ENCODE assay signal across 26 cellular contexts in genomic region chr20:37075932-37076685, GRCh38. TPM values are rescaled to one million over a fixed set of nuclear protein-coding genes. Genes with fewer than 3 reads are reported as not detected.
DNase-seq lines count a peak whose midpoint lies in the region; ATAC-seq and TF ChIP-seq lines count a peak whose summit lies in the region.
"Had no signal": no experiment of that assay in that cellular context is flagged by ENCODE, and none has a peak within 500 bp of the region (broad histone marks: within the 10 kb centered on the region; RNA-seq: fewer than 3 reads in every experiment).

No MANE protein-coding gene starts in this region.

- TF ChIP-seq RAD21 in IMR-90 (IDR thresholded peaks at IDR 0.05; ENCODE audit: low read length), result no peak

- H4K20me1 ChIP-seq in IMR-90 (ENCODE audit: insufficient read depth, low read length), result no peaks in the 10 kb centered on the region

- H3K56ac ChIP-seq in IMR-90 (ENCODE audit: extremely low read depth, insufficient read depth, low read length), result no peak overlapping the region

- TF ChIP-seq CTCF in IMR-90 (conservative IDR thresholded peaks at IDR 0.05; ENCODE audit: low read depth, low read length), result no peak
- no peak for TF ChIP-seq CTCF in BE2C (IDR thresholded peaks at IDR 0.05; ENCODE audit: low read depth, low read length)

- 0 out of 2 replicates have a peak, but pooled peaks cover 2% of the 10 kb centered on the region for H3K9me3 ChIP-seq in IMR-90 (ENCODE audit: control insufficient read depth, insufficient read depth, low read length)
- H3K9me3 ChIP-seq in BE2C, result no peaks in the 10 kb centered on the region
- H3K9me3 ChIP-seq: gastrocnemius medialis, ovary had no signal

- H4K8ac ChIP-seq in IMR-90 (ENCODE audit: low read depth in 2 of 2, low read length in 2 of 2), result no peak overlapping the region

- H2AFZ ChIP-seq in IMR-90 (replicated peaks; ENCODE audit: low read length, poor library complexity), result no peak overlapping the region

- H4K5ac ChIP-seq in IMR-90 (ENCODE audit: low read depth, low read length), result no peak overlapping the region

- dilution Hi-C loops in IMR-90 (cut with HindIII; ENCODE audit: low sequenced_read_pairs, unreplicated experiment), result no loop called here

- H2AK9ac ChIP-seq in IMR-90 (replicated peaks; ENCODE audit: low read depth, low read length, poor library complexity), result no peak overlapping the region

- H3K4me2 ChIP-seq in IMR-90 (ENCODE audit: low read depth, low read length), result peak overlapping the region; percentile 34

- H3K23ac ChIP-seq in IMR-90 (ENCODE audit: low read depth, low read length), result no peak overlapping the region

- POLR2A ChIA-PET in IMR-90 (lab: Charles Lee; ENCODE audit: unreplicated experiment), result no interaction called here

- no peak overlapping the region for H3K4me3 ChIP-seq in IMR-90 (ENCODE audit: insufficient read depth, low read depth, low read length)
- H3K4me3 ChIP-seq in BE2C (ENCODE audit: low read depth, low read length), result no peak overlapping the region
- H3K4me3 ChIP-seq: gastrocnemius medialis, ovary, SK-N-MC had no signal

- peak overlapping the region; percentile 51 for H2BK5ac ChIP-seq in IMR-90 (ENCODE audit: low read depth, low read length, poor library complexity, severe bottlenecking)

- H3K9ac ChIP-seq in IMR-90 (ENCODE audit: low read depth, low read length), result no peak overlapping the region

- H3K27me3 ChIP-seq in IMR-90 (ENCODE audit: control insufficient read depth, insufficient read depth, low read length) (no peaks in the 10 kb centered on the region), BE2C (no peaks in the 10 kb centered on the region)
- H3K27me3 ChIP-seq: gastrocnemius medialis, ovary had no signal

- H3K4me1 ChIP-seq in IMR-90 (ENCODE audit: control insufficient read depth, insufficient read depth, low read length), result peaks cover 6% of the 10 kb centered on the region
- no peaks in the 10 kb centered on the region for H3K4me1 ChIP-seq in BE2C
- H3K4me1 ChIP-seq: gastrocnemius medialis had no signal

- 0 out of 2 replicates have a peak overlapping the region, but pooled peaks have one; percentile 24 for H2AK5ac ChIP-seq in IMR-90 (ENCODE audit: low read depth, low read length)

- peak overlapping the region; percentile 91 for H2BK20ac ChIP-seq in IMR-90 (ENCODE audit: low read depth, low read length)

- 100% methylated on average over 1 of the region's 3 CpGs; no CpG with 5 or more reads in 1 of the 2 experiments for WGBS in IMR-90 (ENCODE audit: extremely low coverage in 2 of 2, insufficient read length in 1 of 2), 2 experiments

- no peak overlapping the region for H3K18ac ChIP-seq in IMR-90 (ENCODE audit: low read depth, low read length)

- TF ChIP-seq POLR2A in IMR-90 (IDR thresholded peaks at IDR 0.05; ENCODE audit: low read depth, low read length), result no peak

- peaks cover 24 to 55% of the 10 kb centered on the region in 2 experiments for H3K79me1 ChIP-seq in IMR-90 (ENCODE audit: low read depth in 1 of 2, low read length in 2 of 2)

- CTCF ChIA-PET in IMR-90 (lab: Yijun Ruan, JAX), result interaction anchor here (0.6 kb wide), 1 partner anchor 246 kb away, joined by 5 read pairs; no protein-coding TSS in a partner anchor

- peak; percentile 26 for DNase-seq in EH (ENCODE audit: low read depth)
- DNase-seq in IMR-90, result peak; percentile 52
- DNase-seq in amniotic epithelial cell (ENCODE audit: low read depth), result peak; percentile 10
- DNase-seq in iris pigment epithelial cell (ENCODE audit: low read depth), result peak; percentile 29
- DNase-seq in superior temporal gyrus (ENCODE audit: extremely low spot score), result no peak
- DNase-seq in BE2C, result no peak
- no peak for DNase-seq in NCI-H226
- DNase-seq: activated CD4-positive, alpha-beta T cell treated with anti-CD3 and anti-CD28 coated beads, Interleukin-2, amount 50 U/mL, for 1 hour; activated CD4-positive, CD25-positive, alpha-beta regulatory T cell; activated gamma-delta T cell; activated T-cell treated with anti-CD3 and anti-CD28 coated beads, Interleukin-2, amount 50 U/mL, for 1 hour; caudate nucleus; DND-41; gastrocnemius medialis; GOT3; Karpas-422; NCI-H1436; NCI-H2107; NCI-H510A treated with DMSO at 0.1 percent for 48 hours; ovary; stimulated activated CD4-positive, alpha-beta T cell treated with anti-CD3 and anti-CD28 coated beads, Interleukin-15, amount 100 ng/mL, for 24 hours; stimulated activated CD4-positive, alpha-beta T cell treated with anti-CD3 and anti-CD28 coated beads, Interleukin-4, amount 100 ng/mL, for 4 hours had no signal

- H3K9me1 ChIP-seq in IMR-90 (ENCODE audit: insufficient read depth, low read length), result no peaks in the 10 kb centered on the region

- H3K27ac ChIP-seq in IMR-90 (ENCODE audit: insufficient read depth, low read length), result peak overlapping the region; percentile 69; the same call in 1 of the 2 replicates
- H3K27ac ChIP-seq: gastrocnemius medialis, HL-60, ovary, SK-N-MC had no signal

- in situ Hi-C loops in IMR-90 (cut with MboI; ENCODE audit: low sequenced_read_pairs), result no loop called here

- H2BK120ac ChIP-seq in IMR-90 (ENCODE audit: low read depth, low read length), result 0 out of 2 replicates have a peak overlapping the region, but pooled peaks have one; percentile 39

- no peak overlapping the region for H2BK15ac ChIP-seq in IMR-90 (ENCODE audit: low read depth, low read length)

- H3K14ac ChIP-seq in IMR-90 (replicated peaks; ENCODE audit: low read depth, low read length), result no peak overlapping the region

- peak overlapping the region; percentile 85 for H3K4ac ChIP-seq in IMR-90 (ENCODE audit: low read depth, low read length)

- H4K91ac ChIP-seq in IMR-90 (ENCODE audit: insufficient read depth, low read depth, low read length), result no peak overlapping the region

- H3K36me3 ChIP-seq in IMR-90 (ENCODE audit: control insufficient read depth, insufficient read depth, low read length) (0 out of 2 replicates have a peak, but pooled peaks cover 1% of the 10 kb centered on the region), BE2C (peaks cover 16% of the 10 kb centered on the region)
- H3K36me3 ChIP-seq: gastrocnemius medialis, ovary had no signal

- peak; percentile 68 for ATAC-seq in IMR-90 (ENCODE audit: low read depth)
- no peak for ATAC-seq in HG03196 (IDR thresholded peaks at IDR 0.05; ENCODE audit: unreplicated experiment)
- ATAC-seq: esophagus mucosa, gastrocnemius medialis had no signal

- intact Hi-C loops in IMR-90 (cut with micrococcal nuclease), result no loop called here

- no TSS peak for BruUV-seq in IMR-90 (replicated peaks; lab: Mats Ljungman, UMichigan)

TF ChIP-seq in IMR-90, 13 proteins besides CTCF, POLR2A, EP300 and RAD21:
- TF ChIP-seq CHD1 (IDR thresholded peaks at IDR 0.05; ENCODE audit: low read depth, low read length) (no peak), ELK1 (IDR thresholded peaks at IDR 0.05; ENCODE audit: borderline replicate concordance, low read depth, low read length) (no peak), CEBPB (IDR thresholded peaks at IDR 0.05; ENCODE audit: low read depth, low read length) (0 out of 2 replicates have a peak, but pooled peaks have one; percentile 10)

RNA-seq across cellular contexts. Expression of gene RBL1, which starts 19.7 kb away (rescaled TPM):
- total RNA-seq in IMR-90 (2012; rRNA removed), result 7.5 and 10.8 TPM in 2 replicates
- polyA plus RNA-seq in IMR-90 (2012; rRNA removed), result 2.6 and 3.3 TPM in 2 replicates
- 0.42 and 0.84 TPM in 2 replicates for polyA plus RNA-seq in IMR-90 (2012; cell fraction: cytosol; rRNA removed)
- 1.9 TPM in 2 replicates for polyA plus RNA-seq in IMR-90 (2012; cell fraction: nucleus; rRNA removed; ENCODE audit: low replicate concordance)
- polyA plus RNA-seq in BE2C (2012; ENCODE audit: insufficient read depth, insufficient read length, low read depth), result 1.6 TPM

Comparison
In these comparisons a context has a peak if more than half of its experiments do, and no peak if none do; other contexts are left out.
1. DNase-seq: peak in EH (single experiment), IMR-90 (single experiment), amniotic epithelial cell (single experiment) and iris pigment epithelial cell (single experiment); none in superior temporal gyrus (single experiment), BE2C (single experiment) and NCI-H226 (single experiment).